ENCODE assay signal across 8 cellular contexts in the genomic region with DNA sequence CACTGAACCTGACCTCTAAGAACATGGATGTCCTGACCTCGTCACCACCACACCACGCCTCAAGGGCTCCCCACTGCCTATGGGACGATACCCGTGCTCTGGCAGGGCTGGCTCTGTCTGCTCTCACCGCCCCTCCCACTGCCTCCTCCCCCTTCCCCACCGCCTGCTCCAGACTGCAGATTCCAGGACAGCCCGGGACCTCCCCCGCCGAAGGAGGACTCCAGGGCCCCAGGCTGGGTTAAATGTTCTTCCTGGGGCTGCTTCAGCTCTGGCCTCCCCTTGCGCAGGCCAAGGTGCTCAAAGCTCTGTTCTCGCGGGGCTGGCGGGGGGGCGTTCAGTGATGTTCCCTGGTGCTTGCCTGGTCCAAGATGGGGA. TPM values are rescaled to one million over a fixed set of nuclear protein-coding genes. Genes with fewer than 3 reads are reported as not detected.
DNase-seq lines count a peak whose midpoint lies in the region; ATAC-seq, FAIRE-seq and TF ChIP-seq lines count a peak whose summit lies in the region.

No MANE protein-coding gene starts in this region.

- peak overlapping the region; percentile 62 for H2AFZ ChIP-seq in fibroblast of lung (ENCODE audit: low read length)

- H3K27me3 ChIP-seq in fibroblast of lung (ENCODE audit: control insufficient read depth, insufficient read depth, low read length) (peaks cover 8% of the 10 kb centered on the region), pancreas (peaks cover 0 to 7% (median 0%) of the 10 kb centered on the region in 4 donors)

- H4K20me1 ChIP-seq in fibroblast of lung (ENCODE audit: control insufficient read depth, extremely low read depth, insufficient read depth, low read length): no peaks in the 10 kb centered on the region

- ATAC-seq in GM21529 (IDR thresholded peaks at IDR 0.05; ENCODE audit: unreplicated experiment) (peak; percentile 21), pancreas (peak; percentile 22 to 35 (median 28))

- H3K4me3 ChIP-seq in fibroblast of lung (replicated peaks in 1 of 4; ENCODE audit: control extremely low read depth in 1 of 4, insufficient read depth in 1 of 4, low read depth in 3 of 4, low read length in 4 of 4) (peak overlapping the region in 2 of 4 experiments; percentile 21 to 44), pancreas (peak overlapping the region in 2 of 4 donors; percentile 34 to 36)

- peaks cover 43% of the 10 kb centered on the region for H3K27me3 Mint-ChIP-seq in T-helper 1 cell treated with Interleukin-12 subunit alpha and Interleukin-12 subunit beta and Interleukin-4 antibody, amounts not matched to agents 30 μg/mL and 1 μg/mL, for 36 hours (ENCODE audit: low read depth)

- H3K36me3 ChIP-seq in fibroblast of lung (ENCODE audit: control insufficient read depth, insufficient read depth, low read length): no peaks in the 10 kb centered on the region
- H3K36me3 ChIP-seq in pancreas: no peaks in the 10 kb centered on the region

- H3K9ac ChIP-seq in fibroblast of lung (ENCODE audit: insufficient read depth, low read length): no peak overlapping the region

- no peaks in the 10 kb centered on the region for H3K36me3 Mint-ChIP-seq in T-helper 1 cell treated with Interleukin-12 subunit alpha and Interleukin-12 subunit beta and Interleukin-4 antibody, amounts not matched to agents 30 μg/mL and 1 μg/mL, for 36 hours (ENCODE audit: low read depth)

- TF ChIP-seq CTCF in fibroblast of lung (conservative IDR thresholded peaks at IDR 0.05 in 1 of 2, IDR thresholded peaks at IDR 0.05 in 1 of 2; ENCODE audit: low read depth in 1 of 2, low read length in 2 of 2) (no peak), pancreas (IDR thresholded peaks at IDR 0.05) (no peak)

- FAIRE-seq in pancreas (lab: Jason Lieb, UNC): no peak

- no peaks in the 10 kb centered on the region for H3K9me3 Mint-ChIP-seq in T-helper 1 cell treated with Interleukin-12 subunit alpha and Interleukin-12 subunit beta and Interleukin-4 antibody, amounts not matched to agents 30 μg/mL and 1 μg/mL, for 36 hours

- H3K4me1 ChIP-seq in fibroblast of lung (ENCODE audit: control insufficient read depth, extremely low read depth, insufficient read depth, low read length) (peaks cover 18% of the 10 kb centered on the region), pancreas (peaks cover 0 to 10% (median 4%) of the 10 kb centered on the region in 3 donors)

- intact Hi-C loops in pancreas (cut with DNase I): loop anchor here in 1 of 3 donors (5.0 kb wide), 1 partner anchor 120 kb away; no protein-coding TSS in a partner anchor

- DNase-seq in AG20443 (ENCODE audit: low spot score) (peak; percentile 40), fibroblast of lung (ENCODE audit: low read depth in 2 of 2) (peak; percentile 55 to 68), pancreas (peak in 2 of 6 donors; percentile 63 to 79), NCI-H187 (lab: John Stamatoyannopoulos, UW) (no peak), putamen (ENCODE audit: low spot score) (no peak), NCI-H774 (lab: John Stamatoyannopoulos, UW) (no peak)

- H3K27ac Mint-ChIP-seq in T-helper 1 cell treated with Interleukin-12 subunit alpha and Interleukin-12 subunit beta and Interleukin-4 antibody, amounts not matched to agents 30 μg/mL and 1 μg/mL, for 36 hours: no peak overlapping the region

- H3K27ac ChIP-seq in fibroblast of lung (ENCODE audit: insufficient read depth, low read length) (no peak overlapping the region), pancreas (no peak overlapping the region)

- peak overlapping the region; percentile 72 for H3K4me3 Mint-ChIP-seq in T-helper 1 cell treated with Interleukin-12 subunit alpha and Interleukin-12 subunit beta and Interleukin-4 antibody, amounts not matched to agents 30 μg/mL and 1 μg/mL, for 36 hours

- peaks cover 4% of the 10 kb centered on the region for H3K79me2 ChIP-seq in fibroblast of lung (ENCODE audit: control insufficient read depth, insufficient read depth, low read length)

- 3 to 4% methylated on average over 14 of the region's 14 CpGs for WGBS in pancreas, 2 donors

- H3K9me3 ChIP-seq in fibroblast of lung (ENCODE audit: control insufficient read depth, insufficient read depth, low read depth, low read length): no peaks in the 10 kb centered on the region
- no peaks in the 10 kb centered on the region for H3K9me3 ChIP-seq in pancreas

- H3K4me1 Mint-ChIP-seq in T-helper 1 cell treated with Interleukin-12 subunit alpha and Interleukin-12 subunit beta and Interleukin-4 antibody, amounts not matched to agents 30 μg/mL and 1 μg/mL, for 36 hours (ENCODE audit: low read depth): peaks cover 2% of the 10 kb centered on the region

- peak overlapping the region; percentile 75 for H3K4me2 ChIP-seq in fibroblast of lung (ENCODE audit: extremely low read depth, insufficient read depth, low read length)

RNA-seq across cellular contexts. Expression of a gene that starts 3.1 kb away (rescaled TPM):
- total RNA-seq in fibroblast of lung (0.26 and 0.99 TPM in 2 replicates), pancreas (1 to 10 TPM in 2 of 6 donors, under 1 TPM in 4; 0.43 to 1.9 (median 0.50) TPM)
- polyA plus RNA-seq in fibroblast of lung (0.06 and 0.20 TPM in 2 replicates), pancreas (1 to 10 TPM; 1.3 to 2.7 TPM)
- 0.58 and 1.3 TPM in 2 replicates for polyA plus RNA-seq in fibroblast of lung (2012)
- polyA minus RNA-seq in fibroblast of lung (ENCODE audit: low replicate concordance): not detected in 2 replicates

RNA-seq across cellular contexts. Expression of a gene that starts 4.0 kb away (rescaled TPM):
- total RNA-seq in fibroblast of lung (16.9 and 21.5 TPM in 2 replicates), pancreas (10 to 100 TPM; 14.7 to 28.9 (median 23.0) TPM)
- polyA plus RNA-seq in fibroblast of lung (30.7 and 38.0 TPM in 2 replicates), pancreas (100 to 1,000 TPM in 1 of 2 donors, 10 to 100 TPM in 1; 60.7 to 144 TPM)
- 79.5 and 84.8 TPM in 2 replicates for polyA plus RNA-seq in fibroblast of lung (2012)
- 15.5 and 29.6 TPM in 2 replicates for polyA minus RNA-seq in fibroblast of lung (ENCODE audit: low replicate concordance)

RNA-seq across cellular contexts. Expression of a gene that starts 13.1 kb away (rescaled TPM):
- total RNA-seq in fibroblast of lung (10.8 and 18.8 TPM in 2 replicates), pancreas (10 to 100 TPM; 26.0 to 93.6 (median 42.4) TPM)
- polyA plus RNA-seq in fibroblast of lung (11.6 and 18.7 TPM in 2 replicates), pancreas (10 to 100 TPM; 71.0 to 73.5 TPM)
- 19.6 and 29.9 TPM in 2 replicates for polyA plus RNA-seq in fibroblast of lung (2012)
- 14.7 and 15.9 TPM in 2 replicates for polyA minus RNA-seq in fibroblast of lung (ENCODE audit: low replicate concordance)

RNA-seq across cellular contexts. Expression of a gene that starts 24.9 kb away (rescaled TPM):
- total RNA-seq in fibroblast of lung (34.7 and 44.4 TPM in 2 replicates), pancreas (10 to 100 TPM in 1 of 6 donors, 1 to 10 TPM in 5; 5.2 to 10.4 (median 8.4) TPM)
- polyA plus RNA-seq in fibroblast of lung (8.4 and 9.2 TPM in 2 replicates), pancreas (10 to 100 TPM; 22.1 to 22.8 TPM)
- polyA plus RNA-seq in fibroblast of lung (2012): 17.4 and 19.0 TPM in 2 replicates
- polyA minus RNA-seq in fibroblast of lung (ENCODE audit: low replicate concordance): 5.2 and 9.7 TPM in 2 replicates

RNA-seq across cellular contexts. Expression of a gene that starts 25.1 kb away (rescaled TPM):
- total RNA-seq in fibroblast of lung: 35.7 and 46.6 TPM in 2 replicates
- 24.5 and 39.6 TPM in 2 replicates for polyA plus RNA-seq in fibroblast of lung
- 52.2 and 55.8 TPM in 2 replicates for polyA plus RNA-seq in fibroblast of lung (2012)
- 242 and 267 TPM in 2 replicates for polyA minus RNA-seq in fibroblast of lung (ENCODE audit: low replicate concordance)
- total RNA-seq in pancreas: 10 to 100 TPM; 51.0 to 91.7 (median 77.6) TPM
- 100 to 1,000 TPM; 119 to 172 TPM for polyA plus RNA-seq in pancreas

Comparison
In these comparisons a context has a peak if more than half of its experiments do, and no peak if none do; other contexts are left out.
1. DNase-seq: peak in AG20443 (single experiment) and fibroblast of lung (2 of 2); none in NCI-H187 (0 of 2), putamen (single experiment) and NCI-H774 (single experiment).